ENCODE assay signal across 1 cellular context in genomic region chr9:33250458-33250995, GRCh38.
A peak's percentile ranks its signal among the peaks of the same experiment; 100 is the strongest.
TF ChIP-seq lines count a peak whose summit lies in the region.

No MANE protein-coding gene starts in this region.

TF ChIP-seq in A549, 52 proteins besides CTCF, POLR2A, EP300 and RAD21:
- 0 out of 2 replicates have a peak, but pooled peaks have one; percentile 30 for TF ChIP-seq USF2 (IDR thresholded peaks at IDR 0.05)
- TF ChIP-seq CHD4 (IDR thresholded peaks at IDR 0.05; ENCODE audit: borderline replicate concordance), result no peak
- TF ChIP-seq POLR2AphosphoS2 (conservative IDR thresholded peaks at IDR 0.05; ENCODE audit: low read length), result 0 out of 2 replicates have a peak, but pooled peaks have one; percentile 38
- TF ChIP-seq ZFP36 (IDR thresholded peaks at IDR 0.05; ENCODE audit: borderline replicate concordance, partially characterized antibody), result no peak
